25 cellular contexts compared by ENCODE assay signal in genomic region chr12:117699118-117699517, GRCh38.
"Had no signal": no experiment of that assay in that cellular context is flagged by ENCODE, and none has a peak within 500 bp of the region (broad histone marks: within the 10 kb centered on the region; RNA-seq: fewer than 3 reads in every experiment).

No MANE protein-coding gene starts in this region.

- DNase-seq: activated CD4-positive, alpha-beta memory T cell treated with anti-CD3 and anti-CD28 coated beads for 36 hours; activated CD4-positive, alpha-beta T cell treated with anti-CD3 and anti-CD28 coated beads for 36 hours; activated CD4-positive, alpha-beta T cell treated with anti-CD3 and anti-CD28 coated beads, Interleukin-2, amount 10 ng/mL, durations not matched to agents 24 days and 14 days; activated CD4-positive, CD25-positive, alpha-beta regulatory T cell; activated CD4-positive, CD25-positive, alpha-beta regulatory T cell treated with anti-CD3 and anti-CD28 coated beads, Interleukin-2, amount 50 U/mL, for 72 hours; activated CD8-positive, alpha-beta memory T cell treated with anti-CD3 and anti-CD28 coated beads, Interleukin-2, amount 50 U/mL, for 48 hours; activated naive CD4-positive, alpha-beta T cell treated with anti-CD3 and anti-CD28 coated beads for 36 hours; activated naive CD8-positive, alpha-beta T cell treated with anti-CD3 and anti-CD28 coated beads for 36 hours; activated naive CD8-positive, alpha-beta T cell treated with anti-CD3 and anti-CD28 coated beads, Interleukin-2, amount 50 U/mL, for 24 hours; activated T-cell treated with anti-CD3 and anti-CD28 coated beads for 4 hours; activated T-cell treated with anti-CD3 and anti-CD28 coated beads, Interleukin-2, amount 50 U/mL, for 24 hours; activated T-cell treated with anti-CD3 and anti-CD28 coated beads, Interleukin-2, amount 50 U/mL, for 72 hours; adrenal gland; central memory CD4-positive, alpha-beta T cell; cerebellar nuclear complex; colonic mucosa; effector CD8-positive, alpha-beta T cell; foreskin fibroblast; gastrocnemius medialis; heart right ventricle; T-helper 2 cell had no signal

- ATAC-seq: activated CD4-positive, alpha-beta T cell treated with anti-CD3 and anti-CD28 coated beads for 36 hours; activated naive CD8-positive, alpha-beta T cell treated with anti-CD3 and anti-CD28 coated beads, Interleukin-2, amount 50 U/mL, for 24 hours; activated T-cell treated with anti-CD3 and anti-CD28 coated beads, Interleukin-2, amount 50 U/mL, for 72 hours; gastrocnemius medialis; heart right ventricle had no signal

- H3K4me1 ChIP-seq: adrenal gland, ascending aorta, breast epithelium, colonic mucosa, gastrocnemius medialis, heart right ventricle had no signal

- H2AFZ ChIP-seq: hepatocyte had no signal

- H3K27ac ChIP-seq: adrenal gland, ascending aorta, breast epithelium, cardiac muscle cell, colonic mucosa, gastrocnemius medialis, heart right ventricle, hepatocyte had no signal

- H3K27me3 ChIP-seq: adrenal gland, ascending aorta, breast epithelium, cardiac muscle cell, colonic mucosa, gastrocnemius medialis, hepatocyte had no signal

- H3K4me3 ChIP-seq: adrenal gland, ascending aorta, breast epithelium, cardiac muscle cell, colonic mucosa, gastrocnemius medialis, heart right ventricle, hepatocyte had no signal

- H3K9me3 ChIP-seq: adrenal gland, ascending aorta, colonic mucosa, gastrocnemius medialis had no signal

- H3K36me3 ChIP-seq: adrenal gland, ascending aorta, breast epithelium, cardiac muscle cell, colonic mucosa, gastrocnemius medialis, heart right ventricle had no signal

- H3K79me2 ChIP-seq: hepatocyte had no signal

- H3K4me2 ChIP-seq: hepatocyte had no signal
